11 cellular contexts compared by ENCODE assay signal in the genomic region with DNA sequence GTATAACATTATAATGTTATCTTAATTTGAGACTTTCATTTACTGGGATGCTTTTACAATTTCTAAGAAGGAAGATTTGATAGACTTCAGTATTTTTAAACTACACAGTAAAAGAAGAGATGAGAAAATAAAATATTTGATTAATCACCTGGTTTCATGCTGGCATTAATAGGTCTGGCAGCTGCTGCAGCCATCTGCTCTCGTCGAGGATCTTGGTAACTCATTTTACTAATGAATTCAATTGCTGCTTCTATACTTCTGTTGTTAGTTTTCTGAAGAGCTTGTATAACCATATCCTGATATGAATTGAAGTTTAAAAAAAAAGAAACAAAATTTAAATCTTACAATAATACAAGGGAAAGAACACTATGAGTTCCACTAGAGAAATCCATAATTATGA.
"Had no signal": no experiment of that assay in that cellular context is flagged by ENCODE, and none has a peak within 500 bp of the region (broad histone marks: within the 10 kb centered on the region; RNA-seq: fewer than 3 reads in every experiment).

No MANE protein-coding gene starts in this region.

- H3K4me1 ChIP-seq: right atrium auricular region had no signal

- H3K27me3 Mint-ChIP-seq: activated naive CD8-positive, alpha-beta T cell treated with anti-CD3 and anti-CD28 coated beads for 36 hours; naive thymus-derived CD4-positive, alpha-beta T cell had no signal

- H3K27me3 ChIP-seq: right atrium auricular region had no signal

- H3K27ac ChIP-seq: right atrium auricular region had no signal

- H3K9me3 Mint-ChIP-seq: activated naive CD8-positive, alpha-beta T cell treated with anti-CD3 and anti-CD28 coated beads for 36 hours; immature natural killer cell; naive thymus-derived CD4-positive, alpha-beta T cell had no signal

- ATAC-seq: esophagus mucosa; left cardiac atrium; naive thymus-derived CD4-positive, alpha-beta T cell had no signal

- H3K9me3 ChIP-seq: right atrium auricular region had no signal

- DNase-seq: activated CD4-positive, alpha-beta T cell treated with anti-CD3 and anti-CD28 coated beads, Interleukin-2, amount 50 U/mL, for 1 hour; activated CD4-positive, CD25-positive, alpha-beta regulatory T cell; activated effector memory CD4-positive, alpha-beta T cell treated with Interleukin-2 at 50 U/mL for 16 hours; activated naive CD8-positive, alpha-beta T cell treated with anti-CD3 and anti-CD28 coated beads for 36 hours; immature natural killer cell; left cardiac atrium; naive thymus-derived CD4-positive, alpha-beta T cell; posterior cingulate gyrus; small intestine had no signal

- H3K27ac Mint-ChIP-seq: activated naive CD8-positive, alpha-beta T cell treated with anti-CD3 and anti-CD28 coated beads for 36 hours had no signal

- H3K4me3 Mint-ChIP-seq: activated naive CD8-positive, alpha-beta T cell treated with anti-CD3 and anti-CD28 coated beads for 36 hours; immature natural killer cell; naive thymus-derived CD4-positive, alpha-beta T cell had no signal
